ENCODE assay signal across 16 cellular contexts in genomic region chr13:77289844-77290243, GRCh38. TPM values are rescaled to one million over a fixed set of nuclear protein-coding genes. Genes with fewer than 3 reads are reported as not detected.
DNase-seq lines count a peak whose midpoint lies in the region; ATAC-seq, FAIRE-seq and TF ChIP-seq lines count a peak whose summit lies in the region.
"Had no signal": no experiment of that assay in that cellular context is flagged by ENCODE, and none has a peak within 500 bp of the region (broad histone marks: within the 10 kb centered on the region; RNA-seq: fewer than 3 reads in every experiment).

No MANE protein-coding gene starts in this region.

- intact Hi-C loops in gastrocnemius medialis (cut with DNase I; ENCODE audit: low total_unique reads) = no loop called here

- H3K4me3 ChIP-seq in gastrocnemius medialis = no peak overlapping the region

- no peak for DNase-seq in activated naive CD4-positive, alpha-beta T cell treated with Interleukin-2 at 50 U/mL for 16 hours
- DNase-seq in GM19239 (ENCODE audit: insufficient read length, low spot score) = no peak
- DNase-seq in erythroblast (lab: John Stamatoyannopoulos, UW) = no peak
- DNase-seq in gastrocnemius medialis = no peak
- DNase-seq: BE2C; CD4-positive, alpha-beta memory T cell; DND-41; GDM1; HCEC 1CT; HFFc6 had no signal

- in situ Hi-C loops in gastrocnemius medialis (cut with MboI; ENCODE audit: low sequenced_read_pairs in 4 of 4) = no loop called here

- no peak for TF ChIP-seq POLR2A in erythroblast (IDR thresholded peaks at IDR 0.05; ENCODE audit: low read length)
- TF ChIP-seq POLR2A in gastrocnemius medialis (IDR thresholded peaks at IDR 0.05) = no peak

- no peak for ATAC-seq in activated T-helper 17 cell treated with anti-CD3 and anti-CD28 coated beads, Interleukin-2, amount 50 U/mL, for 72 hours (replicated peaks)
- no peak for ATAC-seq in stimulated activated memory B cell treated with anti-CD40 and anti-IgM and Interleukin-4, amounts not matched to agents 10 μg/mL and 1 μg/mL and 100 μg/mL, for 72 hours
- ATAC-seq in gastrocnemius medialis = no peak

- no peaks in the 10 kb centered on the region for H3K9me3 Mint-ChIP-seq in activated naive CD4-positive, alpha-beta T cell treated with anti-CD3 and anti-CD28 coated beads, Interleukin-2, amount 50 U/mL, for 24 hours
- peaks cover 3% of the 10 kb centered on the region for H3K9me3 Mint-ChIP-seq in activated T-helper 17 cell treated with anti-CD3 and anti-CD28 coated beads, Interleukin-2, amount 50 U/mL, for 72 hours
- H3K9me3 Mint-ChIP-seq in stimulated activated memory B cell treated with anti-CD40 and anti-IgM and Interleukin-4, amounts not matched to agents 10 μg/mL and 1 μg/mL and 100 μg/mL, for 72 hours = no peaks in the 10 kb centered on the region
- H3K9me3 Mint-ChIP-seq: CD4-positive, alpha-beta memory T cell; HFFc6 had no signal

- H3K27me3 ChIP-seq in gastrocnemius medialis = no peaks in the 10 kb centered on the region
- H3K27me3 ChIP-seq: BE2C had no signal

- no peaks in the 10 kb centered on the region for H3K27me3 Mint-ChIP-seq in activated naive CD4-positive, alpha-beta T cell treated with anti-CD3 and anti-CD28 coated beads, Interleukin-2, amount 50 U/mL, for 24 hours
- H3K27me3 Mint-ChIP-seq in activated T-helper 17 cell treated with anti-CD3 and anti-CD28 coated beads, Interleukin-2, amount 50 U/mL, for 72 hours = no peaks in the 10 kb centered on the region
- no peaks in the 10 kb centered on the region for H3K27me3 Mint-ChIP-seq in stimulated activated memory B cell treated with anti-CD40 and anti-IgM and Interleukin-4, amounts not matched to agents 10 μg/mL and 1 μg/mL and 100 μg/mL, for 72 hours
- H3K27me3 Mint-ChIP-seq: CD4-positive, alpha-beta memory T cell had no signal

- peaks cover 51% of the 10 kb centered on the region for H3K4me1 Mint-ChIP-seq in activated naive CD4-positive, alpha-beta T cell treated with anti-CD3 and anti-CD28 coated beads, Interleukin-2, amount 50 U/mL, for 24 hours
- peaks cover 30% of the 10 kb centered on the region for H3K4me1 Mint-ChIP-seq in activated T-helper 17 cell treated with anti-CD3 and anti-CD28 coated beads, Interleukin-2, amount 50 U/mL, for 72 hours
- peaks cover 43% of the 10 kb centered on the region for H3K4me1 Mint-ChIP-seq in stimulated activated memory B cell treated with anti-CD40 and anti-IgM and Interleukin-4, amounts not matched to agents 10 μg/mL and 1 μg/mL and 100 μg/mL, for 72 hours

- H3K36me3 ChIP-seq in gastrocnemius medialis = peaks cover 0 to 32% of the 10 kb centered on the region in 2 donors

- H3K27ac Mint-ChIP-seq in activated naive CD4-positive, alpha-beta T cell treated with anti-CD3 and anti-CD28 coated beads, Interleukin-2, amount 50 U/mL, for 24 hours = peak overlapping the region; percentile 73
- peak overlapping the region; percentile 36 for H3K27ac Mint-ChIP-seq in activated T-helper 17 cell treated with anti-CD3 and anti-CD28 coated beads, Interleukin-2, amount 50 U/mL, for 72 hours
- peak overlapping the region; percentile 28 for H3K27ac Mint-ChIP-seq in stimulated activated memory B cell treated with anti-CD40 and anti-IgM and Interleukin-4, amounts not matched to agents 10 μg/mL and 1 μg/mL and 100 μg/mL, for 72 hours
- H3K27ac Mint-ChIP-seq: HFFc6 had no signal

- no peaks in the 10 kb centered on the region for H3K9me3 ChIP-seq in gastrocnemius medialis
- H3K9me3 ChIP-seq: BE2C had no signal

- H3K27ac ChIP-seq in gastrocnemius medialis = no peak overlapping the region
- H3K27ac ChIP-seq: C4-2B had no signal

- no peak for TF ChIP-seq CTCF in gastrocnemius medialis (IDR thresholded peaks at IDR 0.05 in 4 of 5, conservative IDR thresholded peaks at IDR 0.05 in 1 of 5)

- H3K4me1 ChIP-seq in gastrocnemius medialis = no peaks in the 10 kb centered on the region
- H3K4me1 ChIP-seq: BE2C had no signal

- H3K36me3 Mint-ChIP-seq in activated naive CD4-positive, alpha-beta T cell treated with anti-CD3 and anti-CD28 coated beads, Interleukin-2, amount 50 U/mL, for 24 hours = peaks cover 47% of the 10 kb centered on the region
- peaks cover 88% of the 10 kb centered on the region for H3K36me3 Mint-ChIP-seq in activated T-helper 17 cell treated with anti-CD3 and anti-CD28 coated beads, Interleukin-2, amount 50 U/mL, for 72 hours (ENCODE audit: low read depth)
- H3K36me3 Mint-ChIP-seq in stimulated activated memory B cell treated with anti-CD40 and anti-IgM and Interleukin-4, amounts not matched to agents 10 μg/mL and 1 μg/mL and 100 μg/mL, for 72 hours = peaks cover 75% of the 10 kb centered on the region

- FAIRE-seq in GM19239 (lab: Jason Lieb, UNC) = peak; percentile 14
- FAIRE-seq: A204.1, HTR-8/SVneo had no signal

- H3K4me3 Mint-ChIP-seq in activated naive CD4-positive, alpha-beta T cell treated with anti-CD3 and anti-CD28 coated beads, Interleukin-2, amount 50 U/mL, for 24 hours = no peak overlapping the region
- peak overlapping the region; percentile 20 for H3K4me3 Mint-ChIP-seq in activated T-helper 17 cell treated with anti-CD3 and anti-CD28 coated beads, Interleukin-2, amount 50 U/mL, for 72 hours
- H3K4me3 Mint-ChIP-seq in stimulated activated memory B cell treated with anti-CD40 and anti-IgM and Interleukin-4, amounts not matched to agents 10 μg/mL and 1 μg/mL and 100 μg/mL, for 72 hours = no peak overlapping the region
- H3K4me3 Mint-ChIP-seq: CD4-positive, alpha-beta memory T cell; HFFc6 had no signal

RNA-seq across cellular contexts. Expression of gene MYCBP2, which starts 37.0 kb away (rescaled TPM):
- total RNA-seq in activated T-helper 17 cell treated with anti-CD3 and anti-CD28 coated beads, Interleukin-2, amount 50 U/mL, for 72 hours = 100 to 1,000 TPM in 1 of 2 donors, 10 to 100 TPM in 1; 69.1 to 101 TPM
- 10 to 100 TPM; 42.1 to 56.9 (median 45.1) TPM for total RNA-seq in gastrocnemius medialis
